ENCODE assay signal across 1 cellular context in genomic region chr21:39071623-39072214, GRCh38.
TF ChIP-seq lines count a peak whose summit lies in the region.

No MANE protein-coding gene starts in this region.

TF ChIP-seq in IMR-90, 13 proteins besides CTCF, POLR2A, EP300 and RAD21:
- TF ChIP-seq SMC3 (IDR thresholded peaks at IDR 0.05; ENCODE audit: low read depth, low read length) (no peak), RFX5 (IDR thresholded peaks at IDR 0.05; ENCODE audit: low read depth, low read length) (peak; percentile 80), CEBPB (IDR thresholded peaks at IDR 0.05; ENCODE audit: low read depth, low read length) (peak; percentile 84)
TF ChIP-seq in IMR-90: peak in this region for 2.
